ENCODE assay signal across 11 cellular contexts in genomic region chr1:116763116-116763786, GRCh38. TPM values are rescaled to one million over a fixed set of nuclear protein-coding genes. Genes with fewer than 3 reads are reported as not detected.
DNase-seq lines count a peak whose midpoint lies in the region; ATAC-seq and TF ChIP-seq lines count a peak whose summit lies in the region.
"Had no signal": no experiment of that assay in that cellular context is flagged by ENCODE, and none has a peak within 500 bp of the region (broad histone marks: within the 10 kb centered on the region; RNA-seq: fewer than 3 reads in every experiment).

No MANE protein-coding gene starts in this region.

- 45 to 67% methylated on average over 4 of the region's 4 CpGs for WGBS in testis, 2 donors

- peak overlapping the region; percentile 46 for H3K4me3 Mint-ChIP-seq in natural killer cell

- no peak for TF ChIP-seq POLR2A in testis (IDR thresholded peaks at IDR 0.05)

- no peak for TF ChIP-seq CTCF in brain microvascular endothelial cell (IDR thresholded peaks at IDR 0.05; ENCODE audit: low read depth, low read length, missing control alignments)
- no peak for TF ChIP-seq CTCF in natural killer cell (IDR thresholded peaks at IDR 0.05)
- TF ChIP-seq CTCF in testis (IDR thresholded peaks at IDR 0.05), result no peak
- TF ChIP-seq CTCF in WERI-Rb-1 (IDR thresholded peaks at IDR 0.05; ENCODE audit: low read depth, low read length), result no peak

- H3K4me1 ChIP-seq in testis, result no peaks in the 10 kb centered on the region
- H3K4me1 ChIP-seq: pancreas had no signal

- H3K36me3 Mint-ChIP-seq in natural killer cell, result peaks cover 8% of the 10 kb centered on the region

- H3K9me3 Mint-ChIP-seq in natural killer cell, result no peaks in the 10 kb centered on the region

- no peak overlapping the region for H3K4me3 ChIP-seq in brain microvascular endothelial cell (ENCODE audit: low read depth, low read length)
- no peak overlapping the region for H3K4me3 ChIP-seq in testis
- H3K4me3 ChIP-seq in WERI-Rb-1 (ENCODE audit: low read depth, low read length), result no peak overlapping the region
- H3K4me3 ChIP-seq: pancreas had no signal

- H3K4me1 Mint-ChIP-seq in natural killer cell, result peaks cover 49 to 59% of the 10 kb centered on the region in 2 donors

- H3K9me3 ChIP-seq in testis, result no peaks in the 10 kb centered on the region
- H3K9me3 ChIP-seq in WERI-Rb-1 (ENCODE audit: severe bottlenecking), result no peaks in the 10 kb centered on the region
- H3K9me3 ChIP-seq: pancreas had no signal

- H3K27me3 ChIP-seq in brain microvascular endothelial cell (replicated peaks), result no peaks in the 10 kb centered on the region
- H3K27me3 ChIP-seq in testis, result no peaks in the 10 kb centered on the region
- no peaks in the 10 kb centered on the region for H3K27me3 ChIP-seq in WERI-Rb-1 (ENCODE audit: insufficient read depth, low read depth, severe bottlenecking)
- H3K27me3 ChIP-seq: pancreas had no signal

- H3K27ac ChIP-seq in brain microvascular endothelial cell, result no peak overlapping the region
- H3K27ac ChIP-seq in testis, result no peak overlapping the region
- H3K27ac ChIP-seq in WERI-Rb-1, result no peak overlapping the region
- H3K27ac ChIP-seq: pancreas had no signal

- intact Hi-C loops in natural killer cell (cut with micrococcal nuclease), result no loop called here
- intact Hi-C loops in testis (cut with DNase I; ENCODE audit: low total_unique reads), result no loop called here

- peak; percentile 23 to 32 (median 31) for ATAC-seq in natural killer cell

- H3K27ac Mint-ChIP-seq in natural killer cell, result peak overlapping the region; percentile 84 to 91

- in situ Hi-C loops in brain microvascular endothelial cell (cut with HindIII; ENCODE audit: low pct_ligation_motif_present, low sequenced_read_pairs), result no loop called here

- H3K36me3 ChIP-seq in brain microvascular endothelial cell (replicated peaks) (no peaks in the 10 kb centered on the region), testis (ENCODE audit: low read depth, missing control alignments) (no peaks in the 10 kb centered on the region), WERI-Rb-1 (no peaks in the 10 kb centered on the region)
- H3K36me3 ChIP-seq: pancreas had no signal

- peak; percentile 79 for DNase-seq in stimulated activated CD4-positive, alpha-beta T cell treated with anti-CD3 and anti-CD28 coated beads, Interleukin-15, amount 100 ng/mL, for 24 hours
- DNase-seq in stimulated activated CD4-positive, alpha-beta T cell treated with anti-CD3 and anti-CD28 coated beads, Interleukin-12 subunit alpha, Interleukin-12 subunit beta, amount 100 ng/mL, for 4 hours, result no peak
- DNase-seq in brain microvascular endothelial cell (peak; percentile 36), natural killer cell (no peak), D341Med (ENCODE audit: low spot score) (no peak), NCI-H524 treated with DMSO at 0.1 percent for 48 hours (lab: John Stamatoyannopoulos, UW) (no peak), testis (no peak), WERI-Rb-1 (no peak)
- DNase-seq: cortex of kidney had no signal

- H3K27me3 Mint-ChIP-seq in natural killer cell (ENCODE audit: low read depth in 2 of 2), result no peaks in the 10 kb centered on the region

RNA-seq across cellular contexts. Expression of gene CD2, which starts 9.0 kb away (rescaled TPM):
- total RNA-seq in natural killer cell (10 to 100 TPM; 30.4 to 93.4 (median 60.8) TPM), testis (1 to 10 TPM in 1 of 2 donors, under 1 TPM in 1; 0.63 to 1.4 TPM)
- polyA plus RNA-seq in testis (ENCODE audit: insufficient read depth, low read depth, low replicate concordance), result 5.8 TPM
- total RNA-seq: PC-3 had no signal

Comparison
In these comparisons a context has a peak if more than half of its experiments do, and no peak if none do; other contexts are left out.
1. DNase-seq: peak in stimulated activated CD4-positive, alpha-beta T cell treated with anti-CD3 and anti-CD28 coated beads, Interleukin-15, amount 100 ng/mL, for 24 hours (single experiment) and brain microvascular endothelial cell (single experiment); none in stimulated activated CD4-positive, alpha-beta T cell treated with anti-CD3 and anti-CD28 coated beads, Interleukin-12 subunit alpha, Interleukin-12 subunit beta, amount 100 ng/mL, for 4 hours (single experiment), natural killer cell (single experiment), D341Med (single experiment), NCI-H524 treated with DMSO at 0.1 percent for 48 hours (single experiment), testis (single experiment) and WERI-Rb-1 (single experiment).
2. RNA of gene CD2, which starts 9.0 kb away (total RNA-seq): 30.4 to 93.4 TPM in natural killer cell; 0.63 to 1.4 TPM in testis; every median in the first group is over 10 times any median in the second.